ENCODE assay signal across 1 cellular context in genomic region chr16:83807710-83808572, GRCh38.
TF ChIP-seq lines count a peak whose summit lies in the region.

Gene HSBP1 (plus strand): TSS chr16:83807978. CDS start chr16:83808077, 99 bp downstream.

TF ChIP-seq in HepG2, 621 proteins besides CTCF, POLR2A, EP300 and RAD21 (continued from another document and continues in another):
- peak; percentile 92 for TF ChIP-seq ZNF574 (CRISPR knock-in tag; IDR thresholded peaks at IDR 0.05)
- TF ChIP-seq ATF7 (IDR thresholded peaks at IDR 0.05): no peak
- no peak for TF ChIP-seq ATF7 (CRISPR knock-in tag; IDR thresholded peaks at IDR 0.05)
- 0 out of 2 replicates have a peak, but pooled peaks have one; percentile 21 for TF ChIP-seq CBX5 (CRISPR knock-in tag; IDR thresholded peaks at IDR 0.05; ENCODE audit: borderline replicate concordance)
- no peak for TF ChIP-seq MED8 (CRISPR knock-in tag; IDR thresholded peaks at IDR 0.05; ENCODE audit: insufficient replicate concordance)
- TF ChIP-seq, protein P1, sequence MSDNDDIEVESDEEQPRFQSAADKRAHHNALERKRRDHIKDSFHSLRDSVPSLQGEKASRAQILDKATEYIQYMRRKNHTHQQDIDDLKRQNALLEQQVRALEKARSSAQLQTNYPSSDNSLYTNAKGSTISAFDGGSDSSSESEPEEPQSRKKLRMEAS (IDR thresholded peaks at IDR 0.05): peak; percentile 64; the same call in 1 of the 2 replicates
- TF ChIP-seq SPEN (CRISPR knock-in tag; IDR thresholded peaks at IDR 0.05; ENCODE audit: low read depth): peak; percentile 92
- no peak for TF ChIP-seq SP2 (CRISPR knock-in tag; IDR thresholded peaks at IDR 0.05)
- TF ChIP-seq SP4 (CRISPR knock-in tag; IDR thresholded peaks at IDR 0.05): peak; percentile 72
- peak; percentile 88 for TF ChIP-seq KDM2A (CRISPR knock-in tag; IDR thresholded peaks at IDR 0.05; ENCODE audit: borderline replicate concordance, low read depth)
- peak; percentile 58; the same call in 1 of the 2 replicates for TF ChIP-seq HDAC1 (CRISPR knock-in tag; IDR thresholded peaks at IDR 0.05)
- TF ChIP-seq, protein P2, sequence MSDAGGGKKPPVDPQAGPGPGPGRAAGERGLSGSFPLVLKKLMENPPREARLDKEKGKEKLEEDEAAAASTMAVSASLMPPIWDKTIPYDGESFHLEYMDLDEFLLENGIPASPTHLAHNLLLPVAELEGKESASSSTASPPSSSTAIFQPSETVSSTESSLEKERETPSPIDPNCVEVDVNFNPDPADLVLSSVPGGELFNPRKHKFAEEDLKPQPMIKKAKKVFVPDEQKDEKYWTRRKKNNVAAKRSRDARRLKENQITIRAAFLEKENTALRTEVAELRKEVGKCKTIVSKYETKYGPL (CRISPR knock-in tag; IDR thresholded peaks at IDR 0.05): no peak
- TF ChIP-seq ZNF430 (CRISPR knock-in tag; IDR thresholded peaks at IDR 0.05): peak; percentile 76; the same call in 1 of the 2 replicates
- TF ChIP-seq ZNF382 (CRISPR knock-in tag; IDR thresholded peaks at IDR 0.05; ENCODE audit: borderline replicate concordance): no peak
- 0 out of 2 replicates have a peak, but pooled peaks have one; percentile 29 for TF ChIP-seq SP5 (CRISPR knock-in tag; IDR thresholded peaks at IDR 0.05; ENCODE audit: borderline replicate concordance, low read depth)
- TF ChIP-seq ZNF251 (CRISPR knock-in tag; IDR thresholded peaks at IDR 0.05): 0 out of 2 replicates have a peak, but pooled peaks have one; percentile 21
- no peak for TF ChIP-seq IKZF4 (CRISPR knock-in tag; IDR thresholded peaks at IDR 0.05; ENCODE audit: borderline replicate concordance, low read depth, not compliant biosample characterization)
- peak; percentile 92; the same call in 1 of the 2 replicates for TF ChIP-seq PCBP1 (IDR thresholded peaks at IDR 0.05; ENCODE audit: borderline replicate concordance, low read depth, low read length)
- no peak for TF ChIP-seq HOXA9 (CRISPR knock-in tag; IDR thresholded peaks at IDR 0.05; ENCODE audit: borderline replicate concordance)
- TF ChIP-seq, protein P3, sequence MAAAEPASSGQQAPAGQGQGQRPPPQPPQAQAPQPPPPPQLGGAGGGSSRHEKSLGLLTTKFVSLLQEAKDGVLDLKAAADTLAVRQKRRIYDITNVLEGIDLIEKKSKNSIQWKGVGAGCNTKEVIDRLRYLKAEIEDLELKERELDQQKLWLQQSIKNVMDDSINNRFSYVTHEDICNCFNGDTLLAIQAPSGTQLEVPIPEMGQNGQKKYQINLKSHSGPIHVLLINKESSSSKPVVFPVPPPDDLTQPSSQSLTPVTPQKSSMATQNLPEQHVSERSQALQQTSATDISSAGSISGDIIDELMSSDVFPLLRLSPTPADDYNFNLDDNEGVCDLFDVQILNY (CRISPR knock-in tag; conservative IDR thresholded peaks at IDR 0.05): peak; percentile 41; the same call in 1 of the 2 replicates
- TF ChIP-seq ZNF10 (CRISPR knock-in tag; IDR thresholded peaks at IDR 0.05; ENCODE audit: borderline replicate concordance, low read depth): no peak
- TF ChIP-seq EED (CRISPR knock-in tag; IDR thresholded peaks at IDR 0.05): no peak
- TF ChIP-seq MEIS1 (CRISPR knock-in tag; IDR thresholded peaks at IDR 0.05; ENCODE audit: borderline replicate concordance): peak; percentile 61; the same call in 1 of the 2 replicates
- 0 out of 2 replicates have a peak, but pooled peaks have one; percentile 5 for TF ChIP-seq ZNF260 (CRISPR knock-in tag; IDR thresholded peaks at IDR 0.05; ENCODE audit: borderline replicate concordance, low read depth)
- peak; percentile 77 for TF ChIP-seq RBM39 (IDR thresholded peaks at IDR 0.05; ENCODE audit: low read depth, low read length, poor library complexity, severe bottlenecking)
- TF ChIP-seq PAX8 (CRISPR knock-in tag; IDR thresholded peaks at IDR 0.05; ENCODE audit: borderline replicate concordance): peak; percentile 95; the same call in 1 of the 2 replicates
- TF ChIP-seq PREB (CRISPR knock-in tag; IDR thresholded peaks at IDR 0.05): peak; percentile 62; the same call in 1 of the 2 replicates
- no peak for TF ChIP-seq RFX5 (IDR thresholded peaks at IDR 0.05; ENCODE audit: low read depth, low read length)
- 0 out of 2 replicates have a peak, but pooled peaks have one; percentile 25 for TF ChIP-seq ZNF44 (CRISPR knock-in tag; IDR thresholded peaks at IDR 0.05)
- TF ChIP-seq RERE (CRISPR knock-in tag; IDR thresholded peaks at IDR 0.05; ENCODE audit: low read depth): 0 out of 2 replicates have a peak, but pooled peaks have one; percentile 13
- TF ChIP-seq ZNF180 (CRISPR knock-in tag; IDR thresholded peaks at IDR 0.05; ENCODE audit: borderline replicate concordance, low read depth): 0 out of 2 replicates have a peak, but pooled peaks have one; percentile 69
- TF ChIP-seq, protein P4, sequence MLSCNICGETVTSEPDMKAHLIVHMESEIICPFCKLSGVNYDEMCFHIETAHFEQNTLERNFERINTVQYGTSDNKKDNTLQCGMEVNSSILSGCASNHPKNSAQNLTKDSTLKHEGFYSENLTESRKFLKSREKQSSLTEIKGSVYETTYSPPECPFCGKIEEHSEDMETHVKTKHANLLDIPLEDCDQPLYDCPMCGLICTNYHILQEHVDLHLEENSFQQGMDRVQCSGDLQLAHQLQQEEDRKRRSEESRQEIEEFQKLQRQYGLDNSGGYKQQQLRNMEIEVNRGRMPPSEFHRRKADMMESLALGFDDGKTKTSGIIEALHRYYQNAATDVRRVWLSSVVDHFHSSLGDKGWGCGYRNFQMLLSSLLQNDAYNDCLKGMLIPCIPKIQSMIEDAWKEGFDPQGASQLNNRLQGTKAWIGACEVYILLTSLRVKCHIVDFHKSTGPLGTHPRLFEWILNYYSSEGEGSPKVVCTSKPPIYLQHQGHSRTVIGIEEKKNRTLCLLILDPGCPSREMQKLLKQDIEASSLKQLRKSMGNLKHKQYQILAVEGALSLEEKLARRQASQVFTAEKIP (CRISPR knock-in tag; IDR thresholded peaks at IDR 0.05; ENCODE audit: borderline replicate concordance): no peak
- TF ChIP-seq ZNF709 (CRISPR knock-in tag; IDR thresholded peaks at IDR 0.05): no peak
- no peak for TF ChIP-seq ZNF75D (CRISPR knock-in tag; IDR thresholded peaks at IDR 0.05; ENCODE audit: borderline replicate concordance)
- TF ChIP-seq GATAD1 (CRISPR knock-in tag; IDR thresholded peaks at IDR 0.05): peak; percentile 85
- TF ChIP-seq ZNF264 (CRISPR knock-in tag; IDR thresholded peaks at IDR 0.05): 0 out of 2 replicates have a peak, but pooled peaks have one; percentile 50
- TF ChIP-seq DMAP1 (CRISPR knock-in tag; IDR thresholded peaks at IDR 0.05): peak; percentile 27
- TF ChIP-seq CBFB (CRISPR knock-in tag; IDR thresholded peaks at IDR 0.05): no peak
- TF ChIP-seq ISX (CRISPR knock-in tag; conservative IDR thresholded peaks at IDR 0.05): 0 out of 2 replicates have a peak, but pooled peaks have one; percentile 31
- peak; percentile 95 for TF ChIP-seq RBFOX2 (IDR thresholded peaks at IDR 0.05; ENCODE audit: low read depth, low read length)
- peak; percentile 87 for TF ChIP-seq KAT8 (CRISPR knock-in tag; IDR thresholded peaks at IDR 0.05)
- peak; percentile 42; the same call in 1 of the 2 replicates for TF ChIP-seq PAXIP1 (CRISPR knock-in tag; conservative IDR thresholded peaks at IDR 0.05)
- no peak for TF ChIP-seq MAF1 (CRISPR knock-in tag; IDR thresholded peaks at IDR 0.05; ENCODE audit: borderline replicate concordance)
- peak; percentile 30; the same call in 1 of the 2 replicates for TF ChIP-seq HDAC2 (CRISPR knock-in tag; IDR thresholded peaks at IDR 0.05)
- peak; percentile 89 for TF ChIP-seq SAP130 (CRISPR knock-in tag; IDR thresholded peaks at IDR 0.05; ENCODE audit: low read depth)
- peak; percentile 86 for TF ChIP-seq TARDBP (CRISPR knock-in tag; IDR thresholded peaks at IDR 0.05)
- peak; percentile 80; the same call in 1 of the 2 replicates for TF ChIP-seq ETV6 (CRISPR knock-in tag; conservative IDR thresholded peaks at IDR 0.05)
- peak; percentile 73 for TF ChIP-seq SRSF1 (optimal IDR thresholded peaks at IDR 0.05; ENCODE audit: low read depth, low read length)
- TF ChIP-seq FOXO1 (CRISPR knock-in tag; IDR thresholded peaks at IDR 0.05): no peak
- 0 out of 2 replicates have a peak, but pooled peaks have one; percentile 6 for TF ChIP-seq NCOR1 (IDR thresholded peaks at IDR 0.05; ENCODE audit: borderline replicate concordance, low read length)
